10 cellular contexts compared by ENCODE assay signal in genomic region chr14:24630872-24631477, GRCh38. TPM values are rescaled to one million over a fixed set of nuclear protein-coding genes. Genes with fewer than 3 reads are reported as not detected.
A peak's percentile ranks its signal among the peaks of the same experiment; 100 is the strongest.
DNase-seq lines count a peak whose midpoint lies in the region; FAIRE-seq and TF ChIP-seq lines count a peak whose summit lies in the region.
"Had no signal": no experiment of that assay in that cellular context is flagged by ENCODE, and none has a peak within 500 bp of the region (broad histone marks: within the 10 kb centered on the region; RNA-seq: fewer than 3 reads in every experiment).

No MANE protein-coding gene starts in this region.

- peak overlapping the region; percentile 95 for H3K27ac Mint-ChIP-seq in activated CD4-positive, alpha-beta T cell treated with anti-CD3 and anti-CD28 coated beads, Interleukin-2, amount 10 ng/mL, durations not matched to agents 24 days and 14 days

- H3K27me3 Mint-ChIP-seq in activated CD4-positive, alpha-beta T cell treated with anti-CD3 and anti-CD28 coated beads, Interleukin-2, amount 10 ng/mL, durations not matched to agents 24 days and 14 days: no peaks in the 10 kb centered on the region

- no peak for FAIRE-seq in GM19239 (lab: Jason Lieb, UNC)

- DNase-seq in activated CD4-positive, alpha-beta T cell treated with anti-CD3 and anti-CD28 coated beads, Interleukin-2, amount 10 ng/mL, durations not matched to agents 24 days and 14 days: peak; percentile 54
- no peak for DNase-seq in activated CD4-positive, alpha-beta T cell treated with anti-CD3 and anti-CD28 coated beads, Interleukin-2, amount 50 U/mL, for 4 hours
- DNase-seq in RPMI7951 (ENCODE audit: low read depth): peak; percentile 1
- peak; percentile 49 for DNase-seq in fibroblast of mammary gland (ENCODE audit: low read depth)
- peak; percentile 25 for DNase-seq in superior temporal gyrus (ENCODE audit: extremely low spot score)
- DNase-seq in GM19239 (ENCODE audit: insufficient read length, low spot score): no peak
- no peak for DNase-seq in activated CD4-positive, CD25-positive, alpha-beta regulatory T cell treated with anti-CD3 and anti-CD28 coated beads, Interleukin-2, amount 50 U/mL, for 72 hours
- no peak for DNase-seq in cerebellum (ENCODE audit: low spot score)
- DNase-seq: NCI-H1436 treated with DMSO at 0.1 percent for 48 hours had no signal

- peaks cover 4% of the 10 kb centered on the region for H3K9me3 Mint-ChIP-seq in activated CD4-positive, alpha-beta T cell treated with anti-CD3 and anti-CD28 coated beads, Interleukin-2, amount 10 ng/mL, durations not matched to agents 24 days and 14 days

- peak overlapping the region; percentile 96 for H3K4me3 Mint-ChIP-seq in activated CD4-positive, alpha-beta T cell treated with anti-CD3 and anti-CD28 coated beads, Interleukin-2, amount 10 ng/mL, durations not matched to agents 24 days and 14 days

- peaks cover 60% of the 10 kb centered on the region for H3K36me3 Mint-ChIP-seq in activated CD4-positive, alpha-beta T cell treated with anti-CD3 and anti-CD28 coated beads, Interleukin-2, amount 10 ng/mL, durations not matched to agents 24 days and 14 days (ENCODE audit: low read depth)

- TF ChIP-seq CTCF in fibroblast of mammary gland (conservative IDR thresholded peaks at IDR 0.05; ENCODE audit: control insufficient read depth, insufficient read depth, low read depth, low read length): no peak

- H3K4me1 Mint-ChIP-seq in activated CD4-positive, alpha-beta T cell treated with anti-CD3 and anti-CD28 coated beads, Interleukin-2, amount 10 ng/mL, durations not matched to agents 24 days and 14 days: peaks cover 65% of the 10 kb centered on the region

- H3K4me3 ChIP-seq in fibroblast of mammary gland (ENCODE audit: control insufficient read depth, low read depth, low read length): no peak overlapping the region
- H3K4me3 ChIP-seq: SK-N-MC had no signal

- intact Hi-C loops in activated CD4-positive, alpha-beta T cell treated with anti-CD3 and anti-CD28 coated beads, Interleukin-2, amount 10 ng/mL, durations not matched to agents 24 days and 14 days (cut with micrococcal nuclease): loop anchor here (5.0 kb wide), 3 partner anchors 34 to 189 kb away; partner anchors contain the start of gene SDR39U1

RNA-seq across cellular contexts. Expression of gene GZMB, which starts 3.0 kb away (rescaled TPM):
- 4,455 and 4,487 TPM in 2 replicates for total RNA-seq in activated CD4-positive, alpha-beta T cell treated with anti-CD3 and anti-CD28 coated beads, Interleukin-2, amount 10 ng/mL, durations not matched to agents 24 days and 14 days
- not detected in 2 replicates for total RNA-seq in RPMI7951 (2014; rRNA removed; shearing (Covaris generic))
- total RNA-seq in cerebellum: not detected

RNA-seq across cellular contexts. Expression of gene GZMH, which starts 21.5 kb away (rescaled TPM):
- 24.3 and 25.2 TPM in 2 replicates for total RNA-seq in activated CD4-positive, alpha-beta T cell treated with anti-CD3 and anti-CD28 coated beads, Interleukin-2, amount 10 ng/mL, durations not matched to agents 24 days and 14 days
- total RNA-seq in RPMI7951 (2014; rRNA removed; shearing (Covaris generic)): not detected in 2 replicates
- total RNA-seq in cerebellum: not detected

RNA-seq across cellular contexts. Expression of gene CTSG, which starts 54.9 kb away (rescaled TPM):
- not detected in 2 replicates for total RNA-seq in activated CD4-positive, alpha-beta T cell treated with anti-CD3 and anti-CD28 coated beads, Interleukin-2, amount 10 ng/mL, durations not matched to agents 24 days and 14 days
- not detected in 2 replicates for total RNA-seq in RPMI7951 (2014; rRNA removed; shearing (Covaris generic))
- total RNA-seq in cerebellum: not detected

Comparison
In these comparisons a context has a peak if more than half of its experiments do, and no peak if none do; other contexts are left out.
1. DNase-seq: peak in activated CD4-positive, alpha-beta T cell treated with anti-CD3 and anti-CD28 coated beads, Interleukin-2, amount 10 ng/mL, durations not matched to agents 24 days and 14 days (single experiment), RPMI7951 (single experiment), fibroblast of mammary gland (single experiment) and superior temporal gyrus (single experiment); none in activated CD4-positive, alpha-beta T cell treated with anti-CD3 and anti-CD28 coated beads, Interleukin-2, amount 50 U/mL, for 4 hours (0 of 2), GM19239 (single experiment), activated CD4-positive, CD25-positive, alpha-beta regulatory T cell treated with anti-CD3 and anti-CD28 coated beads, Interleukin-2, amount 50 U/mL, for 72 hours (single experiment) and cerebellum (single experiment).
2. RNA of gene GZMB, which starts 3.0 kb away (total RNA-seq): 4,455 to 4,487 TPM in activated CD4-positive, alpha-beta T cell treated with anti-CD3 and anti-CD28 coated beads, Interleukin-2, amount 10 ng/mL, durations not matched to agents 24 days and 14 days; not detected in RPMI7951 and not detected in cerebellum (single experiment); every median in the first group is over 1,000 times any median in the second.
3. RNA of gene GZMH, which starts 21.5 kb away (total RNA-seq): 24.3 to 25.2 TPM in activated CD4-positive, alpha-beta T cell treated with anti-CD3 and anti-CD28 coated beads, Interleukin-2, amount 10 ng/mL, durations not matched to agents 24 days and 14 days; not detected in RPMI7951 and not detected in cerebellum (single experiment); every median in the first group is over 10 times any median in the second.